Comparison of ENCODE assay signal across 1 cellular context in the genomic region with DNA sequence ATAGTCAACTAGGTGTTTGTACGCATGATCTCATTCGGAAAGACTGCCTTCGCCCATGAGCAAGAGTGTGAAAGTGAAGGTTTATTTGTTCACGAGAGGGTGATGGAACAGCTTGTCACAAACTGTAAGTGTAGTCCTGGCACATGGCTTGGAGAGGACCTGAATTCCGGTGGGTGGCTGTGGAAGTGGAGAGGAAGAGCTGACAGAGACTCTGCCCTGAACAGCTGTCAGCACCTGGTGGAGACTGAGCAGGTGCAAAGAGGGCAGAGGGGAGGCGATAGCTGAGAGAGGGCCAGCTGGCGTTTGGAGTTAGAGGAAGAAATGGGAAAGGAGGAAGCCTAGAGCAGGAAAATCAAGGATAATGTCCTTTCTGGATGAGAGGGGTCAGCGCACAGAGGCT.
TF ChIP-seq lines count a peak whose summit lies in the region.

No MANE protein-coding gene starts in this region.

TF ChIP-seq in GM23338, 12 proteins besides CTCF, POLR2A, EP300 and RAD21 (continued from another document):
- no peak for TF ChIP-seq CREB1 (CRISPR knock-in tag; IDR thresholded peaks at IDR 0.05; ENCODE audit: low read depth)
- no peak for TF ChIP-seq ZNF114 (CRISPR knock-in tag; IDR thresholded peaks at IDR 0.05)
- TF ChIP-seq JUNB (IDR thresholded peaks at IDR 0.05; ENCODE audit: unreplicated experiment), result no peak
- no peak for TF ChIP-seq NANOG (IDR thresholded peaks at IDR 0.05; ENCODE audit: borderline replicate concordance)
- TF ChIP-seq POLR2AphosphoS5 (IDR thresholded peaks at IDR 0.05; ENCODE audit: low read depth), result no peak
- no peak for TF ChIP-seq STAT1 (IDR thresholded peaks at IDR 0.05; ENCODE audit: unreplicated experiment)
- no peak for TF ChIP-seq EZH2 (IDR thresholded peaks at IDR 0.05; ENCODE audit: low read depth, unreplicated experiment)
- TF ChIP-seq, protein P1, sequence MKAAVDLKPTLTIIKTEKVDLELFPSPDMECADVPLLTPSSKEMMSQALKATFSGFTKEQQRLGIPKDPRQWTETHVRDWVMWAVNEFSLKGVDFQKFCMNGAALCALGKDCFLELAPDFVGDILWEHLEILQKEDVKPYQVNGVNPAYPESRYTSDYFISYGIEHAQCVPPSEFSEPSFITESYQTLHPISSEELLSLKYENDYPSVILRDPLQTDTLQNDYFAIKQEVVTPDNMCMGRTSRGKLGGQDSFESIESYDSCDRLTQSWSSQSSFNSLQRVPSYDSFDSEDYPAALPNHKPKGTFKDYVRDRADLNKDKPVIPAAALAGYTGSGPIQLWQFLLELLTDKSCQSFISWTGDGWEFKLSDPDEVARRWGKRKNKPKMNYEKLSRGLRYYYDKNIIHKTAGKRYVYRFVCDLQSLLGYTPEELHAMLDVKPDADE (IDR thresholded peaks at IDR 0.05), result no peak
